In the genomic region with DNA sequence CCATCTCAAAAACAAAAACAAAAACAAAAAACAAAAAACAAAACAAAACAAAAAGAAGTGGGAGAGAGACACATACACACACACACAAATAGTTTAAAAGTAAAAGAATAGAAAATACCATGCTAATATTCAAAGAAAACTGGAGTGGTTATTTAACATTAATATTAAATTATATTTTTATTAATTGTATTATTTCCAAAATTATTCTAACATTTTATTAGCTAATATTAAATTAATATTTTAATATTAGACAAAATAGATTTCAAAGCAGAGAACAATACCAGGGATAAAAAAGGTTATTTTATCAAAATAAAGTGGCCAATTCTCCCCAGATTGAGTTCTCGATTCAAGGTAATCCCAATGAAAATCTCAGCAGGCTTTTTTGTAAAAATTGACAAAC, we compare ENCODE assay signal across 28 cellular contexts.
"Had no signal": no experiment of that assay in that cellular context is flagged by ENCODE, and none has a peak within 500 bp of the region (broad histone marks: within the 10 kb centered on the region; RNA-seq: fewer than 3 reads in every experiment).

No MANE protein-coding gene starts in this region.

- FAIRE-seq: astrocyte, bronchial epithelial cell, endothelial cell of umbilical vein had no signal

- H3K4me3 ChIP-seq: esophagus squamous epithelium had no signal

- H3K36me3 ChIP-seq: brain microvascular endothelial cell, esophagus squamous epithelium had no signal

- H3K9me3 ChIP-seq: esophagus squamous epithelium had no signal

- H3K4me1 ChIP-seq: esophagus squamous epithelium had no signal

- ATAC-seq: activated T-cell treated with anti-CD3 and anti-CD28 coated beads, Interleukin-2, amount 50 U/mL, for 4 hours; activated T-helper 17 cell treated with anti-CD3 and anti-CD28 coated beads, Interleukin-2, amount 50 U/mL, for 72 hours; effector memory CD8-positive, alpha-beta T cell; T-helper 17 cell had no signal

- H3K27ac ChIP-seq: brain microvascular endothelial cell, epithelial cell of prostate, esophagus squamous epithelium had no signal

- DNase-seq: activated CD4-positive, alpha-beta memory T cell treated with anti-CD3 and anti-CD28 coated beads, Interleukin-2, amount 10 ng/mL, durations not matched to agents 7 days and 5 days; activated CD4-positive, alpha-beta T cell treated with anti-CD3 and anti-CD28 coated beads for 1 hour; activated CD4-positive, alpha-beta T cell treated with anti-CD3 and anti-CD28 coated beads for 4 hours; activated CD4-positive, alpha-beta T cell treated with anti-CD3 and anti-CD28 coated beads, Interleukin-2, amount 10 ng/mL, durations not matched to agents 7 days and 5 days; activated CD4-positive, alpha-beta T cell treated with anti-CD3 and anti-CD28 coated beads, Interleukin-2, amount 50 U/mL, for 4 hours; activated effector memory CD4-positive, alpha-beta T cell treated with Interleukin-2 at 50 U/mL for 16 hours; activated gamma-delta T cell treated with Interleukin-2 at 50 U/mL for 16 hours; activated naive CD4-positive, alpha-beta T cell treated with anti-CD3 and anti-CD28 coated beads, Interleukin-2, amount 50 U/mL, for 16 hours; activated naive CD4-positive, alpha-beta T cell treated with Interleukin-2 at 50 U/mL for 16 hours; activated T-cell treated with anti-CD3 and anti-CD28 coated beads, Interleukin-2, amount 50 U/mL, for 4 hours; amniotic stem cell; anterior cingulate cortex; brain microvascular endothelial cell; cortex of kidney; dermis blood vessel endothelial cell; effector CD4-positive, alpha-beta T cell; effector memory CD8-positive, alpha-beta T cell; esophagus squamous epithelium; foreskin melanocyte; head of caudate nucleus; T-helper 1 cell; T-helper 17 cell; T1000 had no signal
